Comparison of ENCODE assay signal across 12 cellular contexts in genomic region chr4:61555789-61556188, GRCh38.
DNase-seq lines count a peak whose midpoint lies in the region; ATAC-seq and TF ChIP-seq lines count a peak whose summit lies in the region.
"Had no signal": no experiment of that assay in that cellular context is flagged by ENCODE, and none has a peak within 500 bp of the region (broad histone marks: within the 10 kb centered on the region; RNA-seq: fewer than 3 reads in every experiment).

No MANE protein-coding gene starts in this region.

- H3K27ac Mint-ChIP-seq in Calu3 (ENCODE audit: unreplicated experiment) (peak overlapping the region; percentile 82), endodermal cell (peak overlapping the region; percentile 90)

- H3K4me1 Mint-ChIP-seq in Calu3 (ENCODE audit: low read depth, unreplicated experiment): peaks cover 19% of the 10 kb centered on the region
- peaks cover 33% of the 10 kb centered on the region for H3K4me1 Mint-ChIP-seq in endodermal cell

- H3K4me3 Mint-ChIP-seq in Calu3 (ENCODE audit: low read depth, unreplicated experiment) (no peak overlapping the region), endodermal cell (peak overlapping the region; percentile 14)

- no peak overlapping the region for H2BK5ac ChIP-seq in mesenchymal stem cell (ENCODE audit: low read depth, low read length, poor library complexity, severe bottlenecking)

- H3K4me1 ChIP-seq in endodermal cell (ENCODE audit: control insufficient read depth, insufficient read depth, low read length) (peaks cover 3% of the 10 kb centered on the region), mesenchymal stem cell (ENCODE audit: control insufficient read depth, insufficient read depth, low read depth, low read length) (peaks cover 2% of the 10 kb centered on the region)
- H3K4me1 ChIP-seq: vagina had no signal

- H3K4me2 ChIP-seq in mesenchymal stem cell (ENCODE audit: low read length, poor library complexity, severe bottlenecking): no peak overlapping the region

- no peaks in the 10 kb centered on the region for H3K9me3 ChIP-seq in endodermal cell (ENCODE audit: control insufficient read depth, low read length)
- H3K9me3 ChIP-seq in mesenchymal stem cell (ENCODE audit: control insufficient read depth, low read length): no peaks in the 10 kb centered on the region
- H3K9me3 ChIP-seq: vagina had no signal

- no peaks in the 10 kb centered on the region for H3K27me3 ChIP-seq in endodermal cell (ENCODE audit: control insufficient read depth, insufficient read depth, low read length, poor library complexity, severe bottlenecking)
- no peaks in the 10 kb centered on the region for H3K27me3 ChIP-seq in mesenchymal stem cell (ENCODE audit: control insufficient read depth in 1 of 2, insufficient read depth in 1 of 2, low read length in 2 of 2)
- H3K27me3 ChIP-seq: vagina had no signal

- H3K9ac ChIP-seq in endodermal cell (ENCODE audit: extremely low read depth, low read length, poor library complexity, severe bottlenecking) (peak overlapping the region; percentile 70), mesenchymal stem cell (ENCODE audit: low read length) (no peak overlapping the region)

- intact Hi-C loops in Calu3 (cut with micrococcal nuclease; ENCODE audit: unreplicated experiment): no loop called here

- no peak overlapping the region for H4K91ac ChIP-seq in mesenchymal stem cell (ENCODE audit: low read length)

- no peak overlapping the region for H3K18ac ChIP-seq in mesenchymal stem cell (ENCODE audit: low read depth in 1 of 2, low read length in 2 of 2)

- H3K36me3 Mint-ChIP-seq in Calu3 (ENCODE audit: insufficient read depth, unreplicated experiment) (no peaks in the 10 kb centered on the region), endodermal cell (ENCODE audit: low read depth) (no peaks in the 10 kb centered on the region)

- DNase-seq in Calu3 (peak; percentile 35), RKO (ENCODE audit: low spot score) (peak; percentile 60), endodermal cell (no peak), mesenchymal stem cell (peak; percentile 72)
- no peak for DNase-seq in activated T-cell treated with anti-CD3 and anti-CD28 coated beads, Interleukin-2, amount 50 U/mL, for 48 hours
- DNase-seq: activated CD4-positive, alpha-beta T cell treated with anti-CD3 and anti-CD28 coated beads, Interleukin-2, amount 50 U/mL, for 4 hours; NCI-H2029 treated with DMSO at 0.1 percent for 48 hours; NK-92 treated with Interleukin-12 subunit alpha and Interleukin-12 subunit beta, amount 100 ng/mL, for 24 hours had no signal

- no peak for ATAC-seq in HG02870 (IDR thresholded peaks at IDR 0.05; ENCODE audit: unreplicated experiment)
- ATAC-seq in GM21381 (IDR thresholded peaks at IDR 0.05; ENCODE audit: unreplicated experiment): no peak
- ATAC-seq in HG03571 (IDR thresholded peaks at IDR 0.05; ENCODE audit: unreplicated experiment): no peak

- H3K36me3 ChIP-seq in endodermal cell (ENCODE audit: control insufficient read depth, insufficient read depth, low read length) (no peaks in the 10 kb centered on the region), mesenchymal stem cell (ENCODE audit: control insufficient read depth in 1 of 2, insufficient read depth in 2 of 2, low read depth in 1 of 2, low read length in 2 of 2) (no peaks in the 10 kb centered on the region)
- H3K36me3 ChIP-seq: vagina had no signal

- H3K27me3 Mint-ChIP-seq in Calu3 (ENCODE audit: unreplicated experiment) (no peaks in the 10 kb centered on the region), endodermal cell (ENCODE audit: insufficient read depth) (no peaks in the 10 kb centered on the region)

- no peak overlapping the region for H2BK15ac ChIP-seq in mesenchymal stem cell (ENCODE audit: low read depth, poor library complexity, severe bottlenecking)

- H2AK5ac ChIP-seq in mesenchymal stem cell (ENCODE audit: low read length, severe bottlenecking): no peak overlapping the region

- H2BK12ac ChIP-seq in mesenchymal stem cell (ENCODE audit: low read length in 2 of 2): no peak overlapping the region

- peak overlapping the region; percentile 54 for H3K27ac ChIP-seq in endodermal cell (ENCODE audit: low read depth, low read length)
- no peak overlapping the region for H3K27ac ChIP-seq in mesenchymal stem cell (ENCODE audit: low read length, poor library complexity, severe bottlenecking)
- H3K27ac ChIP-seq: vagina had no signal

- H3K14ac ChIP-seq in mesenchymal stem cell (ENCODE audit: low read length in 2 of 2): no peak overlapping the region

- no peaks in the 10 kb centered on the region for H3K9me3 Mint-ChIP-seq in Calu3 (ENCODE audit: low read depth, unreplicated experiment)
- H3K9me3 Mint-ChIP-seq in endodermal cell: no peaks in the 10 kb centered on the region

- H3K4ac ChIP-seq in mesenchymal stem cell (ENCODE audit: low read depth in 1 of 2, low read length in 2 of 2): no peak overlapping the region

- no peak overlapping the region for H3K23ac ChIP-seq in mesenchymal stem cell (ENCODE audit: low read length in 2 of 2)

- BruUV-seq in Calu3 (replicated peaks; lab: Mats Ljungman, UMichigan): no TSS peak

- H3K4me3 ChIP-seq in endodermal cell (ENCODE audit: low read length): peak overlapping the region; percentile 54
- H3K4me3 ChIP-seq in mesenchymal stem cell (ENCODE audit: insufficient read depth in 1 of 2, low read depth in 1 of 2, low read length in 2 of 2): no peak overlapping the region
- H3K4me3 ChIP-seq: vagina had no signal

- no peak overlapping the region for H2BK120ac ChIP-seq in mesenchymal stem cell (ENCODE audit: low read depth, low read length)

- no peaks in the 10 kb centered on the region for H3K79me1 ChIP-seq in mesenchymal stem cell (replicated peaks; ENCODE audit: low read length, poor library complexity, severe bottlenecking)

- H2AFZ ChIP-seq in mesenchymal stem cell (ENCODE audit: low read depth, low read length): peak overlapping the region; percentile 4

- no peak overlapping the region for H4K8ac ChIP-seq in mesenchymal stem cell (ENCODE audit: low read length)

- CTCF ChIA-PET in Calu3 (lab: Charles Lee): interaction anchor here (0.6 to 0.7 kb wide), 2 partner anchors 15 to 124 kb away, joined by 3 to 4 read pairs; no protein-coding TSS in a partner anchor

- TF ChIP-seq CTCF in Calu3 (IDR thresholded peaks at IDR 0.05; ENCODE audit: unreplicated experiment) (no peak), endodermal cell (conservative IDR thresholded peaks at IDR 0.05) (no peak)

- WGBS in endodermal cell (ENCODE audit: insufficient coverage in 1 of 2, insufficient read length in 1 of 2), 2 experiments: 55 to 71% methylated on average over 2 to 3 of the region's 3 CpGs
- 24% methylated on average over 2 of the region's 3 CpGs for WGBS in mesenchymal stem cell

Comparison
In these comparisons a context has a peak if more than half of its experiments do, and no peak if none do; other contexts are left out.
1. DNase-seq: peak in Calu3 (single experiment), RKO (single experiment) and mesenchymal stem cell (single experiment); none in endodermal cell (single experiment) and activated T-cell treated with anti-CD3 and anti-CD28 coated beads, Interleukin-2, amount 50 U/mL, for 48 hours (0 of 2).